ENCODE assay signal across 8 cellular contexts in genomic region chrX:14872355-14872754, GRCh38. TPM values are rescaled to one million over a fixed set of nuclear protein-coding genes. Genes with fewer than 3 reads are reported as not detected.
DNase-seq lines count a peak whose midpoint lies in the region; ATAC-seq, FAIRE-seq and TF ChIP-seq lines count a peak whose summit lies in the region.

No MANE protein-coding gene starts in this region.

- no peak for TF ChIP-seq EP300 in upper lobe of left lung (IDR thresholded peaks at IDR 0.05)

- peak overlapping the region; percentile 81 for H3K27ac Mint-ChIP-seq in activated T-helper 1 cell treated with anti-CD3 and anti-CD28 coated beads, Interleukin-12 subunit alpha, Interleukin-12 subunit beta, Interleukin-2, Interleukin-4 antibody, amounts not matched to agents 30 ng/mL and 10 ng/mL and 1 ng/mL, durations not matched to agents 14 hours and 24 hours and 36 hours

- TF ChIP-seq CTCF in cardiac muscle cell (IDR thresholded peaks at IDR 0.05; ENCODE audit: low read depth, low read length) = no peak
- TF ChIP-seq CTCF in kidney (IDR thresholded peaks at IDR 0.05; ENCODE audit: borderline replicate concordance, extremely low read depth, insufficient read depth) = no peak
- TF ChIP-seq CTCF in upper lobe of left lung (IDR thresholded peaks at IDR 0.05) = no peak

- H3K36me3 Mint-ChIP-seq in activated T-helper 1 cell treated with anti-CD3 and anti-CD28 coated beads, Interleukin-12 subunit alpha, Interleukin-12 subunit beta, Interleukin-2, Interleukin-4 antibody, amounts not matched to agents 30 ng/mL and 10 ng/mL and 1 ng/mL, durations not matched to agents 14 hours and 24 hours and 36 hours (ENCODE audit: low read depth) = peaks cover 12% of the 10 kb centered on the region

- WGBS in upper lobe of left lung, 2 donors = 21 to 35% methylated on average over 5 to 7 of the region's 7 CpGs

- no peak overlapping the region for H3K27ac ChIP-seq in cardiac muscle cell
- H3K27ac ChIP-seq in kidney (ENCODE audit: low read depth in 2 of 2, low read length in 2 of 2) = no peak overlapping the region
- peak overlapping the region in 1 of 4 donors; percentile 58 for H3K27ac ChIP-seq in upper lobe of left lung

- FAIRE-seq in kidney (lab: Jason Lieb, UNC) = no peak

- H3K4me1 ChIP-seq in cardiac muscle cell (ENCODE audit: low read depth) = no peaks in the 10 kb centered on the region
- no peaks in the 10 kb centered on the region for H3K4me1 ChIP-seq in kidney (ENCODE audit: control insufficient read depth in 1 of 2, insufficient read depth in 1 of 2, low read depth in 1 of 2, low read length in 2 of 2)
- H3K4me1 ChIP-seq in upper lobe of left lung = peaks cover 0 to 4% (median 0%) of the 10 kb centered on the region in 4 donors

- no peaks in the 10 kb centered on the region for H3K27me3 Mint-ChIP-seq in activated T-helper 1 cell treated with anti-CD3 and anti-CD28 coated beads, Interleukin-12 subunit alpha, Interleukin-12 subunit beta, Interleukin-2, Interleukin-4 antibody, amounts not matched to agents 30 ng/mL and 10 ng/mL and 1 ng/mL, durations not matched to agents 14 hours and 24 hours and 36 hours (ENCODE audit: insufficient read depth)

- H3K9me3 ChIP-seq in cardiac muscle cell (ENCODE audit: low read depth) = no peaks in the 10 kb centered on the region
- H3K9me3 ChIP-seq in kidney (ENCODE audit: control insufficient read depth in 1 of 2, low read length in 2 of 2) = no peaks in the 10 kb centered on the region
- H3K9me3 ChIP-seq in upper lobe of left lung = no peaks in the 10 kb centered on the region

- H3K27me3 ChIP-seq in cardiac muscle cell = no peaks in the 10 kb centered on the region
- H3K27me3 ChIP-seq in upper lobe of left lung = no peaks in the 10 kb centered on the region

- H3K9me3 Mint-ChIP-seq in activated T-helper 1 cell treated with anti-CD3 and anti-CD28 coated beads, Interleukin-12 subunit alpha, Interleukin-12 subunit beta, Interleukin-2, Interleukin-4 antibody, amounts not matched to agents 30 ng/mL and 10 ng/mL and 1 ng/mL, durations not matched to agents 14 hours and 24 hours and 36 hours = peaks cover 5% of the 10 kb centered on the region

- DNase-seq in cardiac muscle cell (ENCODE audit: low read depth in 1 of 2, low spot score in 1 of 2) (no peak), Right ventricle myocardium superior (no peak), kidney (no peak), upper lobe of left lung (no peak), hypothalamus (lab: John Stamatoyannopoulos, UW) (no peak)
- no peak for DNase-seq in activated T-helper 1 cell treated with anti-CD3 and anti-CD28 coated beads, Interleukin-12 subunit alpha, Interleukin-12 subunit beta, Interleukin-2, Interleukin-4 antibody, amounts not matched to agents 30 ng/mL and 10 ng/mL and 1 ng/mL, durations not matched to agents 14 hours and 24 hours and 36 hours (ENCODE audit: low spot score)

- H3K4me1 Mint-ChIP-seq in activated T-helper 1 cell treated with anti-CD3 and anti-CD28 coated beads, Interleukin-12 subunit alpha, Interleukin-12 subunit beta, Interleukin-2, Interleukin-4 antibody, amounts not matched to agents 30 ng/mL and 10 ng/mL and 1 ng/mL, durations not matched to agents 14 hours and 24 hours and 36 hours (ENCODE audit: low read depth) = peaks cover 20% of the 10 kb centered on the region

- no peak overlapping the region for H3K9ac ChIP-seq in kidney (ENCODE audit: low read length in 2 of 2)

- intact Hi-C loops in Right ventricle myocardium superior (cut with DNase I) = no loop called here
- intact Hi-C loops in activated T-helper 1 cell treated with anti-CD3 and anti-CD28 coated beads, Interleukin-12 subunit alpha, Interleukin-12 subunit beta, Interleukin-2, Interleukin-4 antibody, amounts not matched to agents 30 ng/mL and 10 ng/mL and 1 ng/mL, durations not matched to agents 14 hours and 24 hours and 36 hours (cut with micrococcal nuclease) = loop anchor here (2.0 to 10.0 kb wide), 9 partner anchors 40 to 1842 kb away; partner anchors contain the start of genes CTPS2, GEMIN8, OFD1 and SYAP1
- intact Hi-C loops in kidney (cut with DNase I) = no loop called here

- peak overlapping the region; percentile 84 for H3K4me3 Mint-ChIP-seq in activated T-helper 1 cell treated with anti-CD3 and anti-CD28 coated beads, Interleukin-12 subunit alpha, Interleukin-12 subunit beta, Interleukin-2, Interleukin-4 antibody, amounts not matched to agents 30 ng/mL and 10 ng/mL and 1 ng/mL, durations not matched to agents 14 hours and 24 hours and 36 hours

- ATAC-seq in Right ventricle myocardium superior (ENCODE audit: poor library complexity) (no peak), upper lobe of left lung (ENCODE audit: low FRiP score in 2 of 2) (no peak), GM18907 (IDR thresholded peaks at IDR 0.05; ENCODE audit: unreplicated experiment) (no peak), HG02763 (IDR thresholded peaks at IDR 0.05; ENCODE audit: unreplicated experiment) (no peak)

- TF ChIP-seq POLR2A in upper lobe of left lung (IDR thresholded peaks at IDR 0.05) = no peak

- no peaks in the 10 kb centered on the region for H3K36me3 ChIP-seq in cardiac muscle cell
- no peaks in the 10 kb centered on the region for H3K36me3 ChIP-seq in kidney (ENCODE audit: control insufficient read depth in 1 of 2, insufficient read depth in 2 of 2, low read length in 2 of 2)
- H3K36me3 ChIP-seq in upper lobe of left lung = no peaks in the 10 kb centered on the region

- H3K4me3 ChIP-seq in cardiac muscle cell = peak overlapping the region; percentile 36
- H3K4me3 ChIP-seq in kidney (ENCODE audit: low read length in 2 of 2) = peak overlapping the region; percentile 63 to 71
- peak overlapping the region in 3 of 4 donors; percentile 55 to 84 (median 70) for H3K4me3 ChIP-seq in upper lobe of left lung

RNA-seq across cellular contexts. Expression of gene FANCB, which starts 0.5 kb away (rescaled TPM):
- 0.49 and 1.3 TPM in 2 replicates for total RNA-seq in cardiac muscle cell
- polyA plus RNA-seq in cardiac muscle cell = 1.7 TPM in 1 of 2 replicates, not detected in the other
- total RNA-seq in Right ventricle myocardium superior = 0.35 TPM
- 17.0 and 18.8 TPM in 2 replicates for total RNA-seq in activated T-helper 1 cell treated with anti-CD3 and anti-CD28 coated beads, Interleukin-12 subunit alpha, Interleukin-12 subunit beta, Interleukin-2, Interleukin-4 antibody, amounts not matched to agents 30 ng/mL and 10 ng/mL and 1 ng/mL, durations not matched to agents 14 hours and 24 hours and 36 hours
- 1.4 TPM for total RNA-seq in kidney
- not detected for polyA plus RNA-seq in kidney (ENCODE audit: insufficient read depth, low read depth, low replicate concordance)
- 1 to 10 TPM in 3 of 6 donors, under 1 TPM in 2, not detected in 1; 0.46 to 1.7 (median 1.0) TPM for total RNA-seq in upper lobe of left lung

RNA-seq across cellular contexts. Expression of gene MOSPD2, which starts 0.9 kb away (rescaled TPM):
- total RNA-seq in cardiac muscle cell (10.3 and 11.1 TPM in 2 replicates), Right ventricle myocardium superior (4.5 TPM), kidney (14.4 TPM), upper lobe of left lung (10 to 100 TPM; 12.5 to 39.6 (median 31.1) TPM)
- polyA plus RNA-seq in cardiac muscle cell (5.8 and 10.2 TPM in 2 replicates), kidney (ENCODE audit: insufficient read depth, low read depth, low replicate concordance) (4.0 TPM)
- 14.3 and 15.1 TPM in 2 replicates for total RNA-seq in activated T-helper 1 cell treated with anti-CD3 and anti-CD28 coated beads, Interleukin-12 subunit alpha, Interleukin-12 subunit beta, Interleukin-2, Interleukin-4 antibody, amounts not matched to agents 30 ng/mL and 10 ng/mL and 1 ng/mL, durations not matched to agents 14 hours and 24 hours and 36 hours
